In the genomic region with DNA sequence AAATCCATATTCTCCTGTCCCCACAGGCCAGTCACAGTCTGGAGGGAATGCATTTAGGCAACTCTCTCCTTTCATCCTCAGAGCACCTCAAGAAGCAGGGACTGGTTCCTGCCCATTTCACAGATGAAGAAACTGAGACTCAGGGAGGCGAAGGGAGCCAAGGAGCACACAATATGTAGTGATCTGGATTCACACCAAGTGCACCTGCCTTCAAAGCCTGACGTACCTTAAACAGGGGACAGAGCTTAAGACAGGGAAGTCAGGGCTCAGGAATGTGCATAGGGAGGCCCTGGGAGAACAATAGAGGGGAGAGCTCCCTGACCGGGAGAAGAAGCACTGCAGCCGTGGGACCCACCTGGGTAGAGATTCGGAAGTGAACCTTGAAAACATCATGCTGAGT, we compare ENCODE assay signal across 18 cellular contexts.
DNase-seq lines count a peak whose midpoint lies in the region; ATAC-seq, FAIRE-seq and TF ChIP-seq lines count a peak whose summit lies in the region.
"Had no signal": no experiment of that assay in that cellular context is flagged by ENCODE, and none has a peak within 500 bp of the region (broad histone marks: within the 10 kb centered on the region; RNA-seq: fewer than 3 reads in every experiment).

No MANE protein-coding gene starts in this region.

- TF ChIP-seq EP300 in H1 (IDR thresholded peaks at IDR 0.05; ENCODE audit: borderline replicate concordance in 1 of 2, low read depth in 2 of 2, low read length in 2 of 2) = no peak

- H3K9me3 ChIP-seq in H9 (ENCODE audit: control insufficient read depth, low read depth, low read length) (no peaks in the 10 kb centered on the region), H1 (ENCODE audit: insufficient read depth in 2 of 2, low read depth in 1 of 2, low read length in 1 of 2) (no peaks in the 10 kb centered on the region)
- H3K9me3 ChIP-seq: A549, BE2C had no signal

- no peak overlapping the region for H3K14ac ChIP-seq in H9 (ENCODE audit: insufficient read depth, low read length)
- H3K14ac ChIP-seq in H1 (ENCODE audit: insufficient read length) = no peak overlapping the region

- no peak overlapping the region for H3K18ac ChIP-seq in H9 (ENCODE audit: insufficient read length, low read depth, low read length)
- no peak overlapping the region for H3K18ac ChIP-seq in H1 (ENCODE audit: extremely low read depth, low read length)

- H2AFZ ChIP-seq in GM23338 (no peak overlapping the region), H9 (ENCODE audit: low read length) (no peak overlapping the region), H1 (ENCODE audit: low read length) (no peak overlapping the region)
- H2AFZ ChIP-seq: GM23248 had no signal

- H4K5ac ChIP-seq in H9 (ENCODE audit: insufficient read length, low read depth, low read length) (no peak overlapping the region), H1 (ENCODE audit: insufficient read length, low read depth, low read length) (no peak overlapping the region)

- CTCF ChIA-PET in H1 (lab: Charles Lee; ENCODE audit: partially characterized antibody) = interaction anchor here (1.0 to 4.9 kb wide), 3 partner anchors 17 to 310 kb away, joined by 3 to 23 read pairs (median 3); no protein-coding TSS in a partner anchor

- H3K4ac ChIP-seq in H9 (ENCODE audit: low read depth, low read length) (no peak overlapping the region), H1 (replicated peaks; ENCODE audit: insufficient read length, low read depth, low read length) (no peak overlapping the region)

- H3K27ac Mint-ChIP-seq in GM23338 (no peak overlapping the region), H9 (no peak overlapping the region)
- H3K27ac Mint-ChIP-seq: CD4-positive, alpha-beta memory T cell; HFFc6; IgD-negative memory B cell had no signal

- no peak overlapping the region for H2BK12ac ChIP-seq in H9 (ENCODE audit: insufficient read length, low read depth, low read length)
- H2BK12ac ChIP-seq in H1 (ENCODE audit: low read depth, low read length) = no peak overlapping the region

- no peak overlapping the region for H3K4me3 Mint-ChIP-seq in GM23338
- no peak overlapping the region for H3K4me3 Mint-ChIP-seq in H9
- H3K4me3 Mint-ChIP-seq: CD4-positive, alpha-beta memory T cell; HFFc6 had no signal

- peak; percentile 66 for DNase-seq in GM23338 (ENCODE audit: low spot score)
- DNase-seq in H9 = peak; percentile 53
- DNase-seq in H1 (ENCODE audit: low read depth in 1 of 2, low spot score in 2 of 2) = peak in 1 of 2 experiments; percentile 21
- peak; percentile 67 for DNase-seq in iPS-NIHi7 (ENCODE audit: extremely low spot score)
- DNase-seq in left ventricle myocardium superior = no peak
- DNase-seq in NCI-H1417 treated with DMSO at 0.1 percent for 48 hours (lab: John Stamatoyannopoulos, UW) = no peak
- no peak for DNase-seq in UCSD-AML1 (lab: John Stamatoyannopoulos, UW; ENCODE audit: unreplicated experiment)
- DNase-seq: BE2C; CD4-positive, alpha-beta memory T cell; DMS79; GM23248; HCEC 1CT; HFFc6 had no signal

- H3K23me2 ChIP-seq in H9 (ENCODE audit: insufficient read length, low read depth, low read length, poor library complexity, severe bottlenecking) (no peaks in the 10 kb centered on the region), H1 (ENCODE audit: low read depth, low read length) (no peaks in the 10 kb centered on the region)

- H3K4me1 ChIP-seq in GM23338 (ENCODE audit: insufficient read depth) (no peaks in the 10 kb centered on the region), H9 (ENCODE audit: insufficient read depth, low read length) (no peaks in the 10 kb centered on the region), H1 (replicated peaks in 1 of 4; ENCODE audit: control insufficient read depth in 3 of 4, insufficient read depth in 4 of 4, low read length in 3 of 4) (no peaks in the 10 kb centered on the region; a peak in 2 of 7 replicates)
- H3K4me1 ChIP-seq: A549, BE2C had no signal

- no peaks in the 10 kb centered on the region for H3F3A ChIP-seq in GM23338 (replicated peaks; ENCODE audit: low read depth)

- H4K20me1 ChIP-seq in GM23338 (replicated peaks; ENCODE audit: insufficient read depth) (no peaks in the 10 kb centered on the region), H9 (ENCODE audit: control insufficient read depth, insufficient read depth, insufficient read length) (no peaks in the 10 kb centered on the region), H1 (replicated peaks in 1 of 2; ENCODE audit: control insufficient read depth in 1 of 2, insufficient read depth in 2 of 2, low read length in 2 of 2) (no peaks in the 10 kb centered on the region)

- no peak overlapping the region for H4K91ac ChIP-seq in H9 (ENCODE audit: insufficient read length, low read depth, low read length)
- no peak overlapping the region for H4K91ac ChIP-seq in H1 (replicated peaks; ENCODE audit: insufficient read length, low read length)

- H3K27ac ChIP-seq in GM23338 (ENCODE audit: low read depth) (no peak overlapping the region), H9 (ENCODE audit: insufficient read length, low read depth, low read length) (no peak overlapping the region), H1 (ENCODE audit: low read depth, low read length) (no peak overlapping the region)
- H3K27ac ChIP-seq: A549, C4-2B, GM23248 had no signal

- no peak overlapping the region for H3K4me3 ChIP-seq in GM23338
- no peak overlapping the region for H3K4me3 ChIP-seq in H1 (ENCODE audit: extremely low read depth in 1 of 4, insufficient read depth in 2 of 4, low read depth in 3 of 4, low read length in 4 of 4)
- H3K4me3 ChIP-seq: A549, GM12878, GM23248 had no signal

- H4K8ac ChIP-seq in H9 (replicated peaks; ENCODE audit: insufficient read length, low read depth, low read length) (no peak overlapping the region), H1 (ENCODE audit: extremely low read depth, insufficient read depth, low read length) (no peak overlapping the region)

- peak; percentile 7 for FAIRE-seq in H1 (lab: Jason Lieb, UNC)
- FAIRE-seq: A549, GM12878, GM18507 had no signal

- intact Hi-C loops in left ventricle myocardium superior (cut with micrococcal nuclease) = no loop called here

- H3K56ac ChIP-seq in H9 (ENCODE audit: insufficient read length, low read depth, low read length) (no peak overlapping the region), H1 (replicated peaks; ENCODE audit: insufficient read length, low read depth, low read length) (no peak overlapping the region)

- no peaks in the 10 kb centered on the region for H3K36me3 Mint-ChIP-seq in GM23338 (ENCODE audit: low read depth)
- no peaks in the 10 kb centered on the region; a peak in 1 of 7 replicates for H3K36me3 Mint-ChIP-seq in H9 (ENCODE audit: insufficient read depth in 1 of 3, low read depth in 3 of 3)
- H3K36me3 Mint-ChIP-seq: CD4-positive, alpha-beta memory T cell had no signal

- H2BK15ac ChIP-seq in H9 (ENCODE audit: low read depth, low read length) = no peak overlapping the region
- no peak overlapping the region for H2BK15ac ChIP-seq in H1 (ENCODE audit: low read length)

- no CpG with 5 or more reads among the region's 5 CpGs for WGBS in H9 (ENCODE audit: extremely low coverage, insufficient read length, low lambda C conversion rate)
- WGBS in H1 (ENCODE audit: extremely low coverage in 1 of 2, insufficient coverage in 1 of 2, insufficient read length in 1 of 2, insufficient replicate concordance in 2 of 2, low coverage in 1 of 2, low lambda C conversion rate in 2 of 2, missing lambda C conversion rate in 1 of 2), 2 experiments = 61% methylated on average over 5 of the region's 5 CpGs; no CpG with 5 or more reads in 1 of the 2 experiments

- H3K9me3 Mint-ChIP-seq in GM23338 (no peaks in the 10 kb centered on the region), H9 (peaks cover 0 to 2% of the 10 kb centered on the region in 2 experiments; a peak in 1 of 5 replicates)
- H3K9me3 Mint-ChIP-seq: HFFc6, IgD-negative memory B cell had no signal

- H3K79me2 ChIP-seq in GM23338 (replicated peaks; ENCODE audit: insufficient read depth) (no peaks in the 10 kb centered on the region), H9 (ENCODE audit: insufficient read depth, low read length) (no peaks in the 10 kb centered on the region), H1 (ENCODE audit: control insufficient read depth in 1 of 2, insufficient read depth in 2 of 2, low read length in 2 of 2) (no peaks in the 10 kb centered on the region)

- ATAC-seq in GM23338 = peak; percentile 97
- ATAC-seq in left ventricle myocardium superior = no peak
- ATAC-seq: A549, GM12878 had no signal

- no peak for TF ChIP-seq RAD21 in H1 (IDR thresholded peaks at IDR 0.05 in 1 of 2, conservative IDR thresholded peaks at IDR 0.05 in 1 of 2; ENCODE audit: low read depth in 2 of 2, low read length in 2 of 2)

- H3K9ac ChIP-seq in H9 (ENCODE audit: extremely low read depth, insufficient read length, low read length) = no peak overlapping the region
- no peak overlapping the region for H3K9ac ChIP-seq in H1 (replicated peaks in 1 of 4; ENCODE audit: extremely low read depth in 1 of 4, low read depth in 3 of 4, low read length in 3 of 4)
- H3K9ac ChIP-seq: GM23248 had no signal

- H3K27me3 ChIP-seq in GM23338 (ENCODE audit: insufficient read depth) (no peaks in the 10 kb centered on the region), H9 (ENCODE audit: insufficient read depth, low read length) (no peaks in the 10 kb centered on the region), H1 (replicated peaks in 1 of 4; ENCODE audit: control insufficient read depth in 3 of 4, extremely low read depth in 1 of 4, insufficient read depth in 3 of 4, low read length in 3 of 4) (0 out of 7 replicates have a peak, but pooled peaks cover 0 to 2% (median 0%) of the 10 kb centered on the region in 4 experiments)

- no peak overlapping the region for H3K4me2 ChIP-seq in GM23338
- H3K4me2 ChIP-seq in H9 (ENCODE audit: insufficient read depth, insufficient read length, low read length) = no peak overlapping the region
- no peak overlapping the region for H3K4me2 ChIP-seq in H1 (ENCODE audit: insufficient read depth in 1 of 2, low read depth in 2 of 2, low read length in 2 of 2)
- H3K4me2 ChIP-seq: A549 had no signal

- no peak for TF ChIP-seq POLR2A in H1 (IDR thresholded peaks at IDR 0.05; ENCODE audit: control extremely low read depth in 1 of 2, low read depth in 2 of 2, low read length in 2 of 2)

- POLR2A ChIA-PET in H1 (lab: Charles Lee; ENCODE audit: partially characterized antibody) = no interaction called here

- peaks cover 10% of the 10 kb centered on the region for H3K4me1 Mint-ChIP-seq in GM23338
- peaks cover 11 to 14% of the 10 kb centered on the region in 2 experiments for H3K4me1 Mint-ChIP-seq in H9
- H3K4me1 Mint-ChIP-seq: CD4-positive, alpha-beta memory T cell had no signal

- H2BK120ac ChIP-seq in H9 (ENCODE audit: low read depth, low read length, poor library complexity, severe bottlenecking) (no peak overlapping the region), H1 (replicated peaks; ENCODE audit: low read depth, low read length) (no peak overlapping the region)

- H3K27me3 Mint-ChIP-seq in GM23338 (ENCODE audit: insufficient read depth, low read depth, poor library complexity) = peaks cover 9% of the 10 kb centered on the region
- H3K27me3 Mint-ChIP-seq in H9 (ENCODE audit: low read depth) = peaks cover 2% of the 10 kb centered on the region

- H3K79me1 ChIP-seq in H9 (ENCODE audit: insufficient read depth, low read depth, low read length, poor library complexity, severe bottlenecking) = no peaks in the 10 kb centered on the region
- no peaks in the 10 kb centered on the region for H3K79me1 ChIP-seq in H1 (ENCODE audit: low read depth, low read length)

- H3K23ac ChIP-seq in H9 (ENCODE audit: insufficient read length, low read depth, low read length) (no peak overlapping the region), H1 (ENCODE audit: insufficient read length) (no peak overlapping the region)

- H2BK5ac ChIP-seq in H9 (ENCODE audit: insufficient read length, low read length) (no peak overlapping the region), H1 (ENCODE audit: low read depth, low read length) (no peak overlapping the region)

- H2BK20ac ChIP-seq in H9 (ENCODE audit: low read depth, low read length, poor library complexity, severe bottlenecking) = no peak overlapping the region
- H2BK20ac ChIP-seq in H1 (ENCODE audit: low read length) = no peak overlapping the region

- H2AK5ac ChIP-seq in H9 (ENCODE audit: insufficient read length, low read length) = no peak overlapping the region
- H2AK5ac ChIP-seq in H1 (ENCODE audit: low read depth, low read length) = no peak overlapping the region

- H3K36me3 ChIP-seq in GM23338 (ENCODE audit: insufficient read depth) (no peaks in the 10 kb centered on the region), H1 (ENCODE audit: control insufficient read depth in 2 of 4, insufficient read depth in 4 of 4, low read length in 3 of 4) (no peaks in the 10 kb centered on the region)
- H3K36me3 ChIP-seq: BE2C had no signal

- H3T11ph ChIP-seq in H9 (ENCODE audit: low read length) = no peak overlapping the region

- TF ChIP-seq CTCF in GM23338 (conservative IDR thresholded peaks at IDR 0.05; ENCODE audit: low read depth in 2 of 2) (no peak), H9 (conservative IDR thresholded peaks at IDR 0.05) (no peak), H1 (IDR thresholded peaks at IDR 0.05; ENCODE audit: control extremely low read depth in 1 of 3, insufficient read depth in 1 of 3, low read depth in 1 of 3, low read length in 3 of 3) (no peak)

- no peaks in the 10 kb centered on the region for H3K9me2 ChIP-seq in GM23338 (ENCODE audit: insufficient read depth)

Comparison
In these comparisons a context has a peak if more than half of its experiments do, and no peak if none do; other contexts are left out.
1. DNase-seq: peak in GM23338 (single experiment), H9 (single experiment) and iPS-NIHi7 (single experiment); none in left ventricle myocardium superior (single experiment), NCI-H1417 treated with DMSO at 0.1 percent for 48 hours (single experiment) and UCSD-AML1 (single experiment).